19 cellular contexts compared by ENCODE assay signal in genomic region chr1:181969902-181970301, GRCh38.
"Had no signal": no experiment of that assay in that cellular context is flagged by ENCODE, and none has a peak within 500 bp of the region (broad histone marks: within the 10 kb centered on the region; RNA-seq: fewer than 3 reads in every experiment).

No MANE protein-coding gene starts in this region.

- H3K36me3 ChIP-seq: brain microvascular endothelial cell, colonic mucosa, gastrocnemius medialis, lower lobe of right lung, right lobe of liver had no signal

- H3K27ac ChIP-seq: brain microvascular endothelial cell, colonic mucosa, gastrocnemius medialis, lower lobe of right lung, parathyroid adenoma, right lobe of liver had no signal

- H3K9ac ChIP-seq: parathyroid adenoma had no signal

- H3K27me3 ChIP-seq: brain microvascular endothelial cell, colonic mucosa, gastrocnemius medialis, right lobe of liver had no signal

- H3K9me3 ChIP-seq: colonic mucosa, gastrocnemius medialis, lower lobe of right lung, right lobe of liver had no signal

- DNase-seq: activated CD4-positive, alpha-beta T cell treated with anti-CD3 and anti-CD28 coated beads, Interleukin-2, amount 50 U/mL, for 1 hour; activated CD8-positive, alpha-beta memory T cell treated with anti-CD3 and anti-CD28 coated beads, Interleukin-2, amount 50 U/mL, for 4 hours; activated effector memory CD4-positive, alpha-beta T cell treated with anti-CD3 and anti-CD28 coated beads, Interleukin-2, amount 50 U/mL, for 16 hours; activated naive CD4-positive, alpha-beta T cell treated with anti-CD3 and anti-CD28 coated beads, Interleukin-2, amount 50 U/mL, for 16 hours; activated T-cell treated with anti-CD3 and anti-CD28 coated beads, Interleukin-2, amount 50 U/mL, for 72 hours; aorta; brain microvascular endothelial cell; colonic mucosa; gastrocnemius medialis; head of caudate nucleus; lower lobe of right lung; natural killer cell; right lobe of liver; small intestine; stimulated activated CD4-positive, alpha-beta T cell treated with anti-CD3 and anti-CD28 coated beads, Interleukin-4, amount 100 ng/mL, for 4 hours had no signal

- H2AFZ ChIP-seq: parathyroid adenoma had no signal

- H3K79me2 ChIP-seq: parathyroid adenoma had no signal

- FAIRE-seq: keratinocyte, small intestine had no signal

- ATAC-seq: activated CD4-positive, CD25-positive, alpha-beta regulatory T cell treated with anti-CD3 and anti-CD28 coated beads, Interleukin-2, amount 50 U/mL, for 24 hours; activated T-cell treated with anti-CD3 and anti-CD28 coated beads, Interleukin-2, amount 50 U/mL, for 72 hours; gastrocnemius medialis; lower lobe of right lung; natural killer cell; right lobe of liver; stimulated activated memory B cell treated with anti-CD40 and anti-IgM and Interleukin-4, amounts not matched to agents 10 μg/mL and 1 μg/mL and 100 μg/mL, for 72 hours had no signal

- H3K4me3 ChIP-seq: colonic mucosa, gastrocnemius medialis, lower lobe of right lung, right lobe of liver had no signal

- H3K4me1 ChIP-seq: colonic mucosa, gastrocnemius medialis, lower lobe of right lung, parathyroid adenoma, right lobe of liver had no signal
